ENCODE assay signal across 6 cellular contexts in genomic region chr2:95583545-95583944, GRCh38. TPM values are rescaled to one million over a fixed set of nuclear protein-coding genes. Genes with fewer than 3 reads are reported as not detected.
"Had no signal": no experiment of that assay in that cellular context is flagged by ENCODE, and none has a peak within 500 bp of the region (broad histone marks: within the 10 kb centered on the region; RNA-seq: fewer than 3 reads in every experiment).

No MANE protein-coding gene starts in this region.

RNA-seq across cellular contexts. Expression of gene TRIM43, which starts 8.3 kb away (rescaled TPM):
- total RNA-seq: GM23248, H1, H4, H7, H9, HFFc6 had no signal
- polyA plus RNA-seq: GM23248, H1 had no signal
